ENCODE assay signal across 8 cellular contexts in the genomic region with DNA sequence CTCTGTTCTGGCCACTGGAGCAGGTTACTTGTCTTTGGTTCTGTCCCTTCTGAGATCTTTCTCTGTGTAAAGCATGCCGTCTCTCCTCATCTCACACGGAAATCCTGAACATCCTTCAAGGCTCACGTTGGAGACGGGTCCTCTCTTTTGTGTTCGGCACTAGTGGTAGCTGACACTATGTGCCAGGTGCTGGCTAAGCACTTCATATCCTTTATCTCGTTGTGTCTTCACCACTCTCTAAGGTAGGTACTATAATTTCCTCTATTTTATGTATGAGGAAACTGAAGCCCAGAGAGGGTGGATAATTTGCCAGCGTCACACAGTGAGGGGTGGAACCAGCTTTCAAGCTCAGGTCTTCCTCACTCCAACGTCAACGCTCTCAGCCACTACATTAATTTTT. TPM values are rescaled to one million over a fixed set of nuclear protein-coding genes. Genes with fewer than 3 reads are reported as not detected.
DNase-seq lines count a peak whose midpoint lies in the region; ATAC-seq and TF ChIP-seq lines count a peak whose summit lies in the region.

No MANE protein-coding gene starts in this region.

- H3K4me1 Mint-ChIP-seq in activated T-cell treated with anti-CD3 and anti-CD28 coated beads, Interleukin-2, amount 50 U/mL, for 4 hours (ENCODE audit: low read depth) = peaks cover 55% of the 10 kb centered on the region
- H3K4me1 Mint-ChIP-seq in glutamatergic neuron (ENCODE audit: low read depth, unreplicated experiment) = peaks cover 10% of the 10 kb centered on the region

- H3K9me3 ChIP-seq in WERI-Rb-1 (ENCODE audit: severe bottlenecking) = no peaks in the 10 kb centered on the region

- ATAC-seq in activated T-cell treated with anti-CD3 and anti-CD28 coated beads, Interleukin-2, amount 50 U/mL, for 4 hours = no peak
- ATAC-seq in HG03139 (IDR thresholded peaks at IDR 0.05; ENCODE audit: unreplicated experiment) = no peak

- H3K36me3 Mint-ChIP-seq in activated T-cell treated with anti-CD3 and anti-CD28 coated beads, Interleukin-2, amount 50 U/mL, for 4 hours (ENCODE audit: insufficient read depth) = peaks cover 14% of the 10 kb centered on the region
- H3K36me3 Mint-ChIP-seq in glutamatergic neuron (ENCODE audit: unreplicated experiment) = no peaks in the 10 kb centered on the region

- DNase-seq in activated T-cell treated with anti-CD3 and anti-CD28 coated beads, Interleukin-2, amount 50 U/mL, for 4 hours = no peak
- no peak for DNase-seq in activated T-cell treated with anti-CD3 and anti-CD28 coated beads, Interleukin-2, amount 50 U/mL, for 48 hours
- no peak for DNase-seq in WERI-Rb-1
- no peak for DNase-seq in glutamatergic neuron
- DNase-seq in substantia nigra (lab: John Stamatoyannopoulos, UW) = no peak
- DNase-seq in anterior cingulate cortex (lab: John Stamatoyannopoulos, UW) = no peak
- DNase-seq in EL = no peak

- TF ChIP-seq CTCF in WERI-Rb-1 (IDR thresholded peaks at IDR 0.05; ENCODE audit: low read depth, low read length) = no peak
- TF ChIP-seq CTCF in glutamatergic neuron (IDR thresholded peaks at IDR 0.05; ENCODE audit: partially characterized antibody, unreplicated experiment) = no peak

- no peaks in the 10 kb centered on the region for H3K27me3 Mint-ChIP-seq in activated T-cell treated with anti-CD3 and anti-CD28 coated beads, Interleukin-2, amount 50 U/mL, for 4 hours (ENCODE audit: low read depth)
- peaks cover 3% of the 10 kb centered on the region for H3K27me3 Mint-ChIP-seq in glutamatergic neuron (ENCODE audit: unreplicated experiment)

- H3K27ac Mint-ChIP-seq in glutamatergic neuron (ENCODE audit: unreplicated experiment) = peak overlapping the region; percentile 40

- peak overlapping the region; percentile 99 for H3K4me3 ChIP-seq in WERI-Rb-1 (ENCODE audit: low read depth, low read length)

- H3K9me3 Mint-ChIP-seq in activated T-cell treated with anti-CD3 and anti-CD28 coated beads, Interleukin-2, amount 50 U/mL, for 4 hours = no peaks in the 10 kb centered on the region
- peaks cover 4% of the 10 kb centered on the region for H3K9me3 Mint-ChIP-seq in glutamatergic neuron (ENCODE audit: unreplicated experiment)

- H3K36me3 ChIP-seq in WERI-Rb-1 = peaks cover 21% of the 10 kb centered on the region

- no peaks in the 10 kb centered on the region for H3K27me3 ChIP-seq in WERI-Rb-1 (ENCODE audit: insufficient read depth, low read depth, severe bottlenecking)

- H3K27ac ChIP-seq in WERI-Rb-1 = peak overlapping the region; percentile 96
- peak overlapping the region; percentile 6 for H3K27ac ChIP-seq in substantia nigra (ENCODE audit: low read depth, low read length, poor library complexity, severe bottlenecking)

- peak overlapping the region; percentile 92 for H3K4me3 Mint-ChIP-seq in activated T-cell treated with anti-CD3 and anti-CD28 coated beads, Interleukin-2, amount 50 U/mL, for 4 hours
- H3K4me3 Mint-ChIP-seq in glutamatergic neuron (ENCODE audit: unreplicated experiment) = peak overlapping the region; percentile 97

RNA-seq across cellular contexts. Expression of a gene that starts 1.2 kb away (rescaled TPM):
- 1 to 10 TPM; 8.7 to 9.7 (median 8.9) TPM for total RNA-seq in activated T-cell treated with anti-CD3 and anti-CD28 coated beads, Interleukin-2, amount 50 U/mL, for 4 hours
- total RNA-seq in glutamatergic neuron (ENCODE audit: unreplicated experiment) = 20.6 TPM

RNA-seq across cellular contexts. Expression of a gene that starts 1.5 kb away (rescaled TPM):
- total RNA-seq in activated T-cell treated with anti-CD3 and anti-CD28 coated beads, Interleukin-2, amount 50 U/mL, for 4 hours = 10 to 100 TPM; 40.4 to 47.0 (median 45.3) TPM
- 21.3 TPM for total RNA-seq in glutamatergic neuron (ENCODE audit: unreplicated experiment)

RNA-seq across cellular contexts. Expression of a gene that starts 12.8 kb away (rescaled TPM):
- total RNA-seq in activated T-cell treated with anti-CD3 and anti-CD28 coated beads, Interleukin-2, amount 50 U/mL, for 4 hours = under 1 TPM; 0.21 to 0.65 (median 0.33) TPM
- total RNA-seq in glutamatergic neuron (ENCODE audit: unreplicated experiment) = 0.61 TPM
